Comparison of ENCODE assay signal across 8 cellular contexts in the genomic region with DNA sequence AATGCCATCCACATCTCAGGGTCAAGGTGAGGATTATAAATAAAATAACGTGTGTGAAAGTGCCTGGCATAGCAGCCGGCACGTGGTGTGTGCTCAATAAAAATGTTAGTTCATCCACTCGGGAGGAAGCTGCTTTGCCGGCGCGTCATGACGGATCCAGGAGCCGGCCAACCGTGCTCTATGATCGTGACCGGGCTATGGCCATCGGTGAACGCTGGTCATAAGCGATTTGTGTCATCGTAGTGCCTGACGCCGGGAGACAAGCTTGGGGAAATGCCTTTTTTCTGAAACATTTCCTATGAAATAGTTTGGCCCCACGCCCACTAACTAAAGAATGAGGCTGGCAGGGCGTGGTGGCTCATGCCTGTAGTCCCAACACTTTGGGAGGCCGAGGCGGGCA.
DNase-seq lines count a peak whose midpoint lies in the region; ATAC-seq and TF ChIP-seq lines count a peak whose summit lies in the region.

No MANE protein-coding gene starts in this region.

- H3K27me3 Mint-ChIP-seq in CD4-positive, alpha-beta T cell, result peaks cover 78% of the 10 kb centered on the region

- H2AFZ ChIP-seq in neural cell (ENCODE audit: low read depth, low read length), result no peak overlapping the region

- intact Hi-C loops in CD4-positive, alpha-beta T cell (cut with DNase I, micrococcal nuclease), result no loop called here

- no peaks in the 10 kb centered on the region for H3K36me3 Mint-ChIP-seq in CD4-positive, alpha-beta T cell (ENCODE audit: low read depth)

- peak overlapping the region; percentile 64 for H3K4me3 ChIP-seq in neural cell (ENCODE audit: low read length)

- H3K36me3 ChIP-seq in neural cell (ENCODE audit: insufficient read depth, low read length), result no peaks in the 10 kb centered on the region

- CTCF ChIA-PET in CD4-positive, alpha-beta T cell (lab: Charles Lee), result no interaction called here

- no peaks in the 10 kb centered on the region for H4K20me1 ChIP-seq in neural cell (ENCODE audit: insufficient read depth)

- no peaks in the 10 kb centered on the region for H3K9me2 ChIP-seq in neural cell (ENCODE audit: insufficient read depth, low read length)

- no peak for ATAC-seq in CD4-positive, alpha-beta T cell (ENCODE audit: poor library complexity)
- ATAC-seq in GM19452 (IDR thresholded peaks at IDR 0.05; ENCODE audit: unreplicated experiment), result no peak

- no peak for TF ChIP-seq EP300 in neural cell (conservative IDR thresholded peaks at IDR 0.05; ENCODE audit: poor library complexity, severe bottlenecking)

- H3K4me3 Mint-ChIP-seq in CD4-positive, alpha-beta T cell, result peak overlapping the region; percentile 70

- no peak overlapping the region for H3K27ac ChIP-seq in CD4-positive, alpha-beta T cell (ENCODE audit: low read depth, low read length)
- H3K27ac ChIP-seq in neural cell (ENCODE audit: low read length), result no peak overlapping the region

- no peaks in the 10 kb centered on the region for H3K9me3 Mint-ChIP-seq in CD4-positive, alpha-beta T cell

- POLR2A ChIA-PET in CD4-positive, alpha-beta T cell (lab: Charles Lee), result no interaction called here

- H3F3A ChIP-seq in neural cell (ENCODE audit: insufficient read depth, low read length, poor library complexity, severe bottlenecking), result no peaks in the 10 kb centered on the region

- no peak for TF ChIP-seq RAD21 in neural cell (conservative IDR thresholded peaks at IDR 0.05)

- no peak for TF ChIP-seq CTCF in CD4-positive, alpha-beta T cell (IDR thresholded peaks at IDR 0.05)
- TF ChIP-seq CTCF in neural cell (IDR thresholded peaks at IDR 0.05; ENCODE audit: poor library complexity, severe bottlenecking), result no peak

- H3K27me3 ChIP-seq in CD4-positive, alpha-beta T cell (ENCODE audit: control insufficient read depth, insufficient read depth, low read length), result peaks cover 44% of the 10 kb centered on the region
- peaks cover 16% of the 10 kb centered on the region for H3K27me3 ChIP-seq in neural cell (ENCODE audit: insufficient read depth, low read depth, low read length)

- peaks cover 4% of the 10 kb centered on the region for H3K4me1 Mint-ChIP-seq in CD4-positive, alpha-beta T cell (ENCODE audit: low read depth)

- H3K9me3 ChIP-seq in CD4-positive, alpha-beta T cell (ENCODE audit: control insufficient read depth, low read length), result no peaks in the 10 kb centered on the region
- H3K9me3 ChIP-seq in neural cell (ENCODE audit: low read length), result no peaks in the 10 kb centered on the region

- H3K4me2 ChIP-seq in neural cell (ENCODE audit: low read length), result no peak overlapping the region

- DNase-seq in CD4-positive, alpha-beta T cell, result no peak
- peak; percentile 88 to 89 for DNase-seq in SW 1271 (lab: John Stamatoyannopoulos, UW)
- peak; percentile 75 for DNase-seq in fibroblast of gingiva (ENCODE audit: low read depth)
- no peak for DNase-seq in NCI-H187 (lab: John Stamatoyannopoulos, UW)
- no peak for DNase-seq in DMS153 treated with DMSO at 0.1 percent for 48 hours (lab: John Stamatoyannopoulos, UW; ENCODE audit: unreplicated experiment)
- DNase-seq in UCSD-AML1 (lab: John Stamatoyannopoulos, UW; ENCODE audit: unreplicated experiment), result no peak

- no peaks in the 10 kb centered on the region for H3K79me2 ChIP-seq in neural cell (replicated peaks; ENCODE audit: insufficient read depth, low read length)

- no peak overlapping the region for H3K27ac Mint-ChIP-seq in CD4-positive, alpha-beta T cell

- H3K9ac ChIP-seq in neural cell (ENCODE audit: low read length), result no peak overlapping the region

TF ChIP-seq in neural cell, 6 proteins besides CTCF, POLR2A, EP300 and RAD21:
- TF ChIP-seq MXI1 (conservative IDR thresholded peaks at IDR 0.05; ENCODE audit: poor library complexity, severe bottlenecking), result no peak
- TF ChIP-seq, protein P1, sequence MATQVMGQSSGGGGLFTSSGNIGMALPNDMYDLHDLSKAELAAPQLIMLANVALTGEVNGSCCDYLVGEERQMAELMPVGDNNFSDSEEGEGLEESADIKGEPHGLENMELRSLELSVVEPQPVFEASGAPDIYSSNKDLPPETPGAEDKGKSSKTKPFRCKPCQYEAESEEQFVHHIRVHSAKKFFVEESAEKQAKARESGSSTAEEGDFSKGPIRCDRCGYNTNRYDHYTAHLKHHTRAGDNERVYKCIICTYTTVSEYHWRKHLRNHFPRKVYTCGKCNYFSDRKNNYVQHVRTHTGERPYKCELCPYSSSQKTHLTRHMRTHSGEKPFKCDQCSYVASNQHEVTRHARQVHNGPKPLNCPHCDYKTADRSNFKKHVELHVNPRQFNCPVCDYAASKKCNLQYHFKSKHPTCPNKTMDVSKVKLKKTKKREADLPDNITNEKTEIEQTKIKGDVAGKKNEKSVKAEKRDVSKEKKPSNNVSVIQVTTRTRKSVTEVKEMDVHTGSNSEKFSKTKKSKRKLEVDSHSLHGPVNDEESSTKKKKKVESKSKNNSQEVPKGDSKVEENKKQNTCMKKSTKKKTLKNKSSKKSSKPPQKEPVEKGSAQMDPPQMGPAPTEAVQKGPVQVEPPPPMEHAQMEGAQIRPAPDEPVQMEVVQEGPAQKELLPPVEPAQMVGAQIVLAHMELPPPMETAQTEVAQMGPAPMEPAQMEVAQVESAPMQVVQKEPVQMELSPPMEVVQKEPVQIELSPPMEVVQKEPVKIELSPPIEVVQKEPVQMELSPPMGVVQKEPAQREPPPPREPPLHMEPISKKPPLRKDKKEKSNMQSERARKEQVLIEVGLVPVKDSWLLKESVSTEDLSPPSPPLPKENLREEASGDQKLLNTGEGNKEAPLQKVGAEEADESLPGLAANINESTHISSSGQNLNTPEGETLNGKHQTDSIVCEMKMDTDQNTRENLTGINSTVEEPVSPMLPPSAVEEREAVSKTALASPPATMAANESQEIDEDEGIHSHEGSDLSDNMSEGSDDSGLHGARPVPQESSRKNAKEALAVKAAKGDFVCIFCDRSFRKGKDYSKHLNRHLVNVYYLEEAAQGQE (IDR thresholded peaks at IDR 0.05; ENCODE audit: borderline replicate concordance), result no peak
- no peak for TF ChIP-seq SMC3 (conservative IDR thresholded peaks at IDR 0.05; ENCODE audit: poor library complexity)
- no peak for TF ChIP-seq POLR2AphosphoS5 (IDR thresholded peaks at IDR 0.05)
- no peak for TF ChIP-seq TAF1 (IDR thresholded peaks at IDR 0.05; ENCODE audit: low read depth)
- TF ChIP-seq EZH2 (IDR thresholded peaks at IDR 0.05; ENCODE audit: borderline replicate concordance, insufficient read depth, low read length, poor library complexity, severe bottlenecking), result no peak

Comparison
In these comparisons a context has a peak if more than half of its experiments do, and no peak if none do; other contexts are left out.
1. DNase-seq: peak in SW 1271 (2 of 2) and fibroblast of gingiva (single experiment); none in CD4-positive, alpha-beta T cell (0 of 10), NCI-H187 (0 of 2), DMS153 treated with DMSO at 0.1 percent for 48 hours (single experiment) and UCSD-AML1 (single experiment).